ENCODE assay signal across 27 cellular contexts in genomic region chr18:27899893-27900292, GRCh38.
"Had no signal": no experiment of that assay in that cellular context is flagged by ENCODE, and none has a peak within 500 bp of the region (broad histone marks: within the 10 kb centered on the region; RNA-seq: fewer than 3 reads in every experiment).

No MANE protein-coding gene starts in this region.

- H3K4me3 Mint-ChIP-seq: activated naive CD4-positive, alpha-beta T cell treated with anti-CD3 and anti-CD28 coated beads for 36 hours; activated naive CD8-positive, alpha-beta T cell treated with anti-CD3 and anti-CD28 coated beads, Interleukin-2, amount 10 ng/mL, durations not matched to agents 7 days and 5 days; activated T-cell treated with anti-CD3 and anti-CD28 coated beads, Interleukin-2, amount 50 U/mL, for 72 hours; memory B cell; nephron progenitor cell; stimulated activated naive CD8-positive, alpha-beta T cell treated with anti-CD3 and anti-CD28 coated beads, Interleukin-15, Interleukin-2, amounts not matched to agents 100 ng/mL and 50 ng/mL, for 24 hours had no signal

- H3K4me1 ChIP-seq: colonic mucosa, heart left ventricle, pancreas, psoas muscle, right atrium auricular region, thyroid gland had no signal

- FAIRE-seq: bronchial epithelial cell, keratinocyte, pancreas had no signal

- H3K4me1 Mint-ChIP-seq: memory B cell had no signal

- ATAC-seq: activated CD4-positive, CD25-positive, alpha-beta regulatory T cell treated with anti-CD3 and anti-CD28 coated beads, Interleukin-2, amount 50 U/mL, for 24 hours; activated T-cell treated with anti-CD3 and anti-CD28 coated beads, Interleukin-2, amount 50 U/mL, for 72 hours; heart left ventricle; left colon; mucosa of descending colon; pancreas; psoas muscle had no signal

- H3K27ac ChIP-seq: colonic mucosa, dorsolateral prefrontal cortex, epithelial cell of prostate, heart left ventricle, pancreas, psoas muscle, right atrium auricular region, thyroid gland, VCaP had no signal

- H3K4me3 ChIP-seq: colonic mucosa, dorsolateral prefrontal cortex, heart left ventricle, mucosa of descending colon, pancreas, psoas muscle, right atrium auricular region, thyroid gland had no signal

- H3K36me3 ChIP-seq: colonic mucosa, heart left ventricle, pancreas, right atrium auricular region, thyroid gland had no signal

- H3K9me3 ChIP-seq: colonic mucosa, heart left ventricle, mucosa of descending colon, pancreas, psoas muscle, right atrium auricular region, thyroid gland had no signal

- H3K27me3 Mint-ChIP-seq: activated naive CD8-positive, alpha-beta T cell treated with anti-CD3 and anti-CD28 coated beads, Interleukin-2, amount 10 ng/mL, durations not matched to agents 7 days and 5 days; memory B cell; stimulated activated naive CD8-positive, alpha-beta T cell treated with anti-CD3 and anti-CD28 coated beads, Interleukin-15, Interleukin-2, amounts not matched to agents 100 ng/mL and 50 ng/mL, for 24 hours had no signal

- DNase-seq: activated CD8-positive, alpha-beta memory T cell treated with anti-CD3 and anti-CD28 coated beads for 24 hours; activated CD8-positive, alpha-beta memory T cell treated with anti-CD3 and anti-CD28 coated beads, Interleukin-2, amount 50 U/mL, for 48 hours; activated effector memory CD4-positive, alpha-beta T cell treated with Interleukin-2 at 50 U/mL for 16 hours; activated naive CD4-positive, alpha-beta T cell treated with anti-CD3 and anti-CD28 coated beads for 36 hours; activated naive CD8-positive, alpha-beta T cell treated with anti-CD3 and anti-CD28 coated beads, Interleukin-2, amount 10 ng/mL, durations not matched to agents 7 days and 5 days; activated T-cell treated with anti-CD3 and anti-CD28 coated beads, Interleukin-2, amount 50 U/mL, for 72 hours; amniotic stem cell; colonic mucosa; dorsolateral prefrontal cortex; heart left ventricle; left colon; mucosa of descending colon; nephron progenitor cell; pancreas; psoas muscle; stimulated activated CD4-positive, alpha-beta T cell treated with anti-CD3 and anti-CD28 coated beads, Interleukin-12 subunit alpha, Interleukin-12 subunit beta, amount 100 ng/mL, for 4 hours; stimulated activated CD4-positive, alpha-beta T cell treated with anti-CD3 and anti-CD28 coated beads, Interleukin-4, amount 100 ng/mL, for 4 hours; substantia nigra; thyroid gland had no signal

- H3K27ac Mint-ChIP-seq: activated naive CD4-positive, alpha-beta T cell treated with anti-CD3 and anti-CD28 coated beads for 36 hours; activated naive CD8-positive, alpha-beta T cell treated with anti-CD3 and anti-CD28 coated beads, Interleukin-2, amount 10 ng/mL, durations not matched to agents 7 days and 5 days; activated T-cell treated with anti-CD3 and anti-CD28 coated beads, Interleukin-2, amount 50 U/mL, for 72 hours; memory B cell; nephron progenitor cell; stimulated activated naive CD8-positive, alpha-beta T cell treated with anti-CD3 and anti-CD28 coated beads, Interleukin-15, Interleukin-2, amounts not matched to agents 100 ng/mL and 50 ng/mL, for 24 hours had no signal

- H3K27me3 ChIP-seq: colonic mucosa, dorsolateral prefrontal cortex, heart left ventricle, pancreas, right atrium auricular region, thyroid gland had no signal

- H3K36me3 Mint-ChIP-seq: activated naive CD8-positive, alpha-beta T cell treated with anti-CD3 and anti-CD28 coated beads, Interleukin-2, amount 10 ng/mL, durations not matched to agents 7 days and 5 days; memory B cell had no signal
